Comparison of ENCODE assay signal across 8 cellular contexts in genomic region chr5:115179959-115180709, GRCh38. TPM values are rescaled to one million over a fixed set of nuclear protein-coding genes. Genes with fewer than 3 reads are reported as not detected.
DNase-seq lines count a peak whose midpoint lies in the region; ATAC-seq and TF ChIP-seq lines count a peak whose summit lies in the region.

No MANE protein-coding gene starts in this region.

- H3K4me3 ChIP-seq in BE2C (ENCODE audit: low read depth, low read length) (peak overlapping the region; percentile 67), choroid plexus epithelial cell (ENCODE audit: low read depth, low read length) (peak overlapping the region; percentile 51), right lobe of liver (peak overlapping the region; percentile 37 to 52 (median 46)), subcutaneous abdominal adipose tissue (ENCODE audit: low read depth in 1 of 5, low read length in 5 of 5) (peak overlapping the region; percentile 57 to 68 (median 64))

- H3K36me3 ChIP-seq in BE2C (no peaks in the 10 kb centered on the region), right lobe of liver (no peaks in the 10 kb centered on the region), subcutaneous abdominal adipose tissue (ENCODE audit: control insufficient read depth in 5 of 5, insufficient read depth in 5 of 5, low read length in 5 of 5) (no peaks in the 10 kb centered on the region)

- intact Hi-C loops in right lobe of liver (cut with DNase I) = no loop called here

- 0 out of 2 replicates have a peak, but pooled peaks cover 6% of the 10 kb centered on the region for H3K27me3 ChIP-seq in BE2C
- peaks cover 18 to 24% of the 10 kb centered on the region in 2 donors for H3K27me3 ChIP-seq in right lobe of liver
- H3K27me3 ChIP-seq in subcutaneous abdominal adipose tissue (ENCODE audit: control insufficient read depth in 5 of 5, insufficient read depth in 4 of 5, low read length in 5 of 5) = peaks cover 25 to 50% (median 47%) of the 10 kb centered on the region in 5 donors

- H3K9me3 ChIP-seq in BE2C = no peaks in the 10 kb centered on the region
- no peaks in the 10 kb centered on the region for H3K9me3 ChIP-seq in right lobe of liver
- no peaks in the 10 kb centered on the region for H3K9me3 ChIP-seq in subcutaneous abdominal adipose tissue (ENCODE audit: control insufficient read depth in 5 of 5, low read length in 5 of 5)

- ATAC-seq in GM18858 (IDR thresholded peaks at IDR 0.05; ENCODE audit: unreplicated experiment) (peak; percentile 42), HG03175 (IDR thresholded peaks at IDR 0.05; ENCODE audit: unreplicated experiment) (peak; percentile 66), right lobe of liver (peak; percentile 77 to 84 (median 78))

- TF ChIP-seq POLR2A in right lobe of liver (IDR thresholded peaks at IDR 0.05) = no peak

- no peak for TF ChIP-seq CTCF in BE2C (IDR thresholded peaks at IDR 0.05; ENCODE audit: low read depth, low read length)
- TF ChIP-seq CTCF in choroid plexus epithelial cell (conservative IDR thresholded peaks at IDR 0.05; ENCODE audit: low read depth, low read length) = no peak
- TF ChIP-seq CTCF in right lobe of liver (IDR thresholded peaks at IDR 0.05) = no peak

- WGBS in right lobe of liver (ENCODE audit: insufficient coverage, low coverage, low lambda C conversion rate, missing lambda C conversion rate) = under 1% methylated on average over 48 of the region's 62 CpGs

- H3K27ac ChIP-seq in right lobe of liver (no peak overlapping the region), subcutaneous abdominal adipose tissue (ENCODE audit: low read depth, low read length) (no peak overlapping the region)

- H3K9ac ChIP-seq in subcutaneous abdominal adipose tissue (ENCODE audit: low read length in 5 of 5) = peak overlapping the region in 2 of 5 donors; percentile 13 to 47

- H3K4me1 ChIP-seq in BE2C = no peaks in the 10 kb centered on the region
- peaks cover 0 to 15% (median 0%) of the 10 kb centered on the region in 4 donors for H3K4me1 ChIP-seq in right lobe of liver
- H3K4me1 ChIP-seq in subcutaneous abdominal adipose tissue (ENCODE audit: control insufficient read depth in 5 of 5, insufficient read depth in 5 of 5, low read length in 5 of 5) = peaks cover 3 to 20% (median 18%) of the 10 kb centered on the region in 5 donors

- DNase-seq in BE2C (peak; percentile 72), RPMI8226 (peak; percentile 23), choroid plexus epithelial cell (ENCODE audit: low read depth) (peak; percentile 17), right lobe of liver (peak in 1 of 3 donors; percentile 49), NCI-H2107 treated with DMSO at 0.1 percent for 48 hours (lab: John Stamatoyannopoulos, UW; ENCODE audit: unreplicated experiment) (no peak)

RNA-seq across cellular contexts. Expression of gene TRIM36, which starts 10.4 kb away (rescaled TPM):
- polyA plus RNA-seq in BE2C (2012; ENCODE audit: insufficient read depth, insufficient read length, low read depth) = 1.4 TPM
- 1 to 10 TPM in 2 of 6 experiments, under 1 TPM in 4; 0.39 to 3.6 (median 0.67) TPM for total RNA-seq in right lobe of liver
